7 cellular contexts compared by ENCODE assay signal in genomic region chr18:32274307-32274706, GRCh38.
"Had no signal": no experiment of that assay in that cellular context is flagged by ENCODE, and none has a peak within 500 bp of the region (broad histone marks: within the 10 kb centered on the region; RNA-seq: fewer than 3 reads in every experiment).

No MANE protein-coding gene starts in this region.

- ATAC-seq: GM23338, HepG2 had no signal

- H3K4me2 ChIP-seq: GM23338 had no signal

- H3K4me1 Mint-ChIP-seq: IgD-negative memory B cell had no signal

- H3K9me3 Mint-ChIP-seq: IgD-negative memory B cell had no signal

- DNase-seq: H7, HCEC 1CT, KBM-7 had no signal

- H3K4me3 ChIP-seq: GM23338 had no signal

- H2AFZ ChIP-seq: GM23338 had no signal

- H3K27ac ChIP-seq: HL-60 had no signal

- H3K36me3 Mint-ChIP-seq: IgD-negative memory B cell had no signal

- H3K27ac Mint-ChIP-seq: GM23338, IgD-negative memory B cell had no signal

- H3K4me3 Mint-ChIP-seq: GM23338, IgD-negative memory B cell had no signal
